8 cellular contexts compared by ENCODE assay signal in genomic region chr9:120755827-120756434, GRCh38. TPM values are rescaled to one million over a fixed set of nuclear protein-coding genes. Genes with fewer than 3 reads are reported as not detected.
A peak's percentile ranks its signal among the peaks of the same experiment; 100 is the strongest.
DNase-seq lines count a peak whose midpoint lies in the region; ATAC-seq and TF ChIP-seq lines count a peak whose summit lies in the region.

No MANE protein-coding gene starts in this region.

- DNase-seq in SIG-M5 treated with dmso at 0.1 percent for 504 hours (lab: John Stamatoyannopoulos, UW; ENCODE audit: unreplicated experiment) (peak; percentile 47), SIG-M5 (lab: John Stamatoyannopoulos, UW) (no peak), HuH-7 (ENCODE audit: low spot score) (peak; percentile 87), SK-MEL-5 (ENCODE audit: low read depth, low spot score) (peak; percentile 74), glomerular visceral epithelial cell (ENCODE audit: extremely low spot score) (peak; percentile 65), prostate gland (ENCODE audit: low spot score) (peak; percentile 69)
- DNase-seq in activated naive CD4-positive, alpha-beta T cell (lab: John Stamatoyannopoulos, UW), result peak; percentile 6 to 43 (median 19)

- in situ Hi-C loops in SK-MEL-5 (cut with HindIII; ENCODE audit: low pct_unique_long_range_greater_than_20kb, low sequenced_read_pairs), result no loop called here

- no peaks in the 10 kb centered on the region for H3K9me3 ChIP-seq in prostate gland

- WGBS in prostate gland, result 11% methylated on average over 6 of the region's 6 CpGs

- TF ChIP-seq CTCF in prostate gland (IDR thresholded peaks at IDR 0.05), result peak; percentile 65 to 92 (median 90)

- intact Hi-C loops in prostate gland (cut with DNase I), result loop anchor here (5.0 to 10.0 kb wide), 4 partner anchors 119 to 321 kb away; partner anchors contain the start of gene PHF19

- no peaks in the 10 kb centered on the region for H3K36me3 ChIP-seq in prostate gland

- H3K27me3 ChIP-seq in prostate gland (replicated peaks; ENCODE audit: insufficient read depth), result no peaks in the 10 kb centered on the region

- peak overlapping the region; percentile 44 to 65 for H3K27ac ChIP-seq in prostate gland

- no peaks in the 10 kb centered on the region for H3K4me1 ChIP-seq in prostate gland (replicated peaks)

- ATAC-seq in HG03135 (IDR thresholded peaks at IDR 0.05; ENCODE audit: unreplicated experiment), result no peak

- TF ChIP-seq POLR2A in prostate gland (IDR thresholded peaks at IDR 0.05), result no peak

- H3K4me3 ChIP-seq in prostate gland, result no peak overlapping the region

RNA-seq across cellular contexts. Expression of gene FBXW2, which starts 37.3 kb away (rescaled TPM):
- total RNA-seq in SK-MEL-5 (2014; rRNA removed; shearing (Covaris generic)), result 26.4 and 30.7 TPM in 2 replicates
- polyA plus RNA-seq in SK-MEL-5 (2015; cell fraction: cytosol; rRNA removed), result 43.8 and 44.6 TPM in 2 replicates
- 55.4 and 60.3 TPM in 2 replicates for polyA plus RNA-seq in SK-MEL-5 (2015; cell fraction: nucleus; rRNA removed)
- 10 to 100 TPM; 38.3 to 57.1 TPM for total RNA-seq in prostate gland

RNA-seq across cellular contexts. Expression of gene MEGF9, which starts 41.7 kb away (rescaled TPM):
- total RNA-seq in SK-MEL-5 (2014; rRNA removed; shearing (Covaris generic)), result 23.6 and 24.1 TPM in 2 replicates
- polyA plus RNA-seq in SK-MEL-5 (2015; cell fraction: cytosol; rRNA removed), result 25.3 and 35.6 TPM in 2 replicates
- polyA plus RNA-seq in SK-MEL-5 (2015; cell fraction: nucleus; rRNA removed), result 6.6 and 8.9 TPM in 2 replicates
- total RNA-seq in prostate gland, result 10 to 100 TPM; 12.0 to 25.3 TPM
